ENCODE assay signal across 20 cellular contexts in the genomic region with DNA sequence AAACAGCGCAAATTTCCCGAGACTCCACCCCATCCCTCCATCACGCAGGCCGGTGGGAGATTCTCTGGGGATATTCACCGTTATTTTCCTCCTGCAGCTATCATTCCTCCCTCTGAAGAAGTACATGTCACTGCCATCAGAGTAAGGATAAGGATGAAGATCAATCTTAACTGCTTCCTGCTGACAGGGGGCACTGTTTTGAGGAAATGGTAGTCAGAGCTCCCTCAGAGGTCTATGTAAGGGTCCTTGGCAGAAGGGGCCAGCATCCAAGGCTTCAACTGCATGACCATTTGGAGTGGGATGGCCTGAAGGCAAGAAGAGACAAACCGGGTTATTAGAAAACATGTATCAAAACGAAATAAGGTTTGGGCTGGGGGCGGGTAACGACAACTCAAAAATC.
"Had no signal": no experiment of that assay in that cellular context is flagged by ENCODE, and none has a peak within 500 bp of the region (broad histone marks: within the 10 kb centered on the region; RNA-seq: fewer than 3 reads in every experiment).

No MANE protein-coding gene starts in this region.

- DNase-seq: cortex of kidney; effector memory CD8-positive, alpha-beta T cell; heart left ventricle; left ventricle myocardium superior; lower lobe of right lung; natural killer cell; right lobe of liver; small intestine; stimulated activated CD4-positive, alpha-beta T cell treated with anti-CD3 and anti-CD28 coated beads, Interleukin-15, amount 100 ng/mL, for 24 hours; stimulated activated CD4-positive, alpha-beta T cell treated with anti-CD3 and anti-CD28 coated beads, Interleukin-2, amount 100 ng/mL, for 48 hours; stimulated activated CD8-positive, alpha-beta memory T cell treated with anti-CD3 and anti-CD28 coated beads, Interleukin-4, amount 100 ng/mL, for 48 hours; stimulated activated naive CD4-positive, alpha-beta T cell treated with Interleukin-2 at 50 U/mL for 16 hours; stomach; thyroid gland; trophoblast cell had no signal

- H3K4me3 Mint-ChIP-seq: effector memory CD8-positive, alpha-beta T cell; natural killer cell; neural crest cell had no signal

- H3K36me3 Mint-ChIP-seq: natural killer cell had no signal

- H2AFZ ChIP-seq: hepatocyte, parathyroid adenoma had no signal

- H3K4me1 ChIP-seq: lower lobe of right lung, parathyroid adenoma, thyroid gland, vagina had no signal

- H3K4me3 ChIP-seq: heart left ventricle, hepatocyte, lower lobe of right lung, right lobe of liver, stomach, thyroid gland, vagina had no signal

- H3K27ac Mint-ChIP-seq: effector memory CD8-positive, alpha-beta T cell; natural killer cell; progenitor cell of endocrine pancreas had no signal

- H3K27me3 ChIP-seq: heart left ventricle, hepatocyte, right lobe of liver, stomach, thyroid gland, vagina had no signal

- ATAC-seq: effector memory CD8-positive, alpha-beta T cell; heart left ventricle; left ventricle myocardium superior; lower lobe of right lung; natural killer cell; right lobe of liver had no signal

- H3K36me3 ChIP-seq: heart left ventricle, lower lobe of right lung, right lobe of liver, stomach, thyroid gland, vagina had no signal

- H3K9me3 Mint-ChIP-seq: effector memory CD8-positive, alpha-beta T cell; natural killer cell; neural crest cell had no signal

- H3K9ac ChIP-seq: parathyroid adenoma had no signal

- H3K27ac ChIP-seq: heart left ventricle, hepatocyte, lower lobe of right lung, parathyroid adenoma, right lobe of liver, stomach, thyroid gland, vagina had no signal

- H3K4me1 Mint-ChIP-seq: natural killer cell had no signal

- H3K9me3 ChIP-seq: heart left ventricle, lower lobe of right lung, right lobe of liver, stomach, thyroid gland, vagina had no signal

- H3K4me2 ChIP-seq: hepatocyte had no signal

- H3K79me2 ChIP-seq: hepatocyte, parathyroid adenoma had no signal
